In the genomic region with DNA sequence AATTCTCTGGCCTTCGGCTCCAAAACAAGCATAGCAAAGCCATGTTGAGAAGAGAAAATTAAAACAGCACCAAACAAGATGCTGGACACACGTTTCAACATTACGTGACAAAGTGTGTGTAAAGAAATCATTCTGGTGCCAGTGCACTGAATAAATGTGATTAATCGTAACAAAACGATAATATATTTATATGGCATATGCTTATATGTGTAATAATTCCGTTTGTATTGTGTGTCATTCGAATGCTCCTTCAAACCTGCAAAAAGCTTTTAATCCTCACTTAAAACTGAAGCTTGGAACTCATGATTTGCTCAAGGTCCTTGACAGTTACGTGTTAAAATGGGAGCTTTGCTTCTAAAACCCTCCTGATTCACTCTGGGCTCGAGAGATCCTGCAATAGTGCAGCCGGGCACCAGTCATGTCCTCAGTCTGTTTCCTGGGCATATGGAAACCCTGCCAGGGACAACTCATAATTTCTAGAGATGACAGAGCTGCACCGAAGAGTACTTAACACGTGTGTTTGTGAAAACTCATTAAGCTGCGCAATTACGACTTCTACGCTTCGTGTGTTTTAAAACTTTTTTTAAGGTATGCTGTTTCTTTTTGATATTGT, we compare ENCODE assay signal across 8 cellular contexts. TPM values are rescaled to one million over a fixed set of nuclear protein-coding genes. Genes with fewer than 3 reads are reported as not detected.
DNase-seq lines count a peak whose midpoint lies in the region; ATAC-seq, FAIRE-seq and TF ChIP-seq lines count a peak whose summit lies in the region.

No MANE protein-coding gene starts in this region.

- H3K4me2 ChIP-seq in HepG2 (ENCODE audit: low read depth, low read length) = peak overlapping the region; percentile 71

- intact Hi-C loops in HepG2 (cut with micrococcal nuclease; ENCODE audit: unreplicated experiment) (loop anchor here (1.0 to 5.0 kb wide), 2 partner anchors 137 to 157 kb away; no protein-coding TSS in a partner anchor), vagina (cut with DNase I) (no loop called here)

- H3K27ac Mint-ChIP-seq in stimulated activated naive CD8-positive, alpha-beta T cell treated with anti-CD3 and anti-CD28 coated beads, Interleukin-15, Interleukin-2, amounts not matched to agents 100 ng/mL and 50 ng/mL, for 24 hours = peak overlapping the region; percentile 67
- H3K27ac Mint-ChIP-seq in activated naive CD8-positive, alpha-beta T cell = peak overlapping the region; percentile 41

- DNase-seq in stimulated activated naive CD8-positive, alpha-beta T cell treated with anti-CD3 and anti-CD28 coated beads, Interleukin-15, Interleukin-2, amounts not matched to agents 100 U/mL and 50 U/mL, for 24 hours = no peak
- DNase-seq in HepG2 (ENCODE audit: low spot score) = no peak
- no peak for DNase-seq in vagina (ENCODE audit: extremely low spot score in 2 of 2)
- DNase-seq in ureter (ENCODE audit: low spot score) = no peak
- DNase-seq in midbrain (lab: John Stamatoyannopoulos, UW) = no peak
- no peak for DNase-seq in SK-N-DZ (ENCODE audit: low spot score)

- TF ChIP-seq CTCF in HepG2 (CRISPR knock-in tag; IDR thresholded peaks at IDR 0.05) (no peak), vagina (IDR thresholded peaks at IDR 0.05) (no peak)

- H3K36me3 Mint-ChIP-seq in stimulated activated naive CD8-positive, alpha-beta T cell treated with anti-CD3 and anti-CD28 coated beads, Interleukin-15, Interleukin-2, amounts not matched to agents 100 ng/mL and 50 ng/mL, for 24 hours (ENCODE audit: low read depth) = peaks cover 40% of the 10 kb centered on the region
- peaks cover 7% of the 10 kb centered on the region for H3K36me3 Mint-ChIP-seq in activated naive CD8-positive, alpha-beta T cell

- H3K27me3 Mint-ChIP-seq in stimulated activated naive CD8-positive, alpha-beta T cell treated with anti-CD3 and anti-CD28 coated beads, Interleukin-15, Interleukin-2, amounts not matched to agents 100 ng/mL and 50 ng/mL, for 24 hours = no peaks in the 10 kb centered on the region
- H3K27me3 Mint-ChIP-seq in activated naive CD8-positive, alpha-beta T cell = no peaks in the 10 kb centered on the region

- H2AFZ ChIP-seq in HepG2 (ENCODE audit: low read length) = no peak overlapping the region

- H3K4me3 Mint-ChIP-seq in stimulated activated naive CD8-positive, alpha-beta T cell treated with anti-CD3 and anti-CD28 coated beads, Interleukin-15, Interleukin-2, amounts not matched to agents 100 ng/mL and 50 ng/mL, for 24 hours = peak overlapping the region; percentile 95
- peak overlapping the region; percentile 99 for H3K4me3 Mint-ChIP-seq in activated naive CD8-positive, alpha-beta T cell

- ATAC-seq in stimulated activated naive CD8-positive, alpha-beta T cell treated with anti-CD3 and anti-CD28 coated beads, Interleukin-15, Interleukin-2, amounts not matched to agents 100 U/mL and 50 U/mL, for 24 hours = no peak
- no peak for ATAC-seq in HepG2

- H3K9me3 Mint-ChIP-seq in stimulated activated naive CD8-positive, alpha-beta T cell treated with anti-CD3 and anti-CD28 coated beads, Interleukin-15, Interleukin-2, amounts not matched to agents 100 ng/mL and 50 ng/mL, for 24 hours = no peaks in the 10 kb centered on the region
- H3K9me3 Mint-ChIP-seq in activated naive CD8-positive, alpha-beta T cell (ENCODE audit: low read depth) = no peaks in the 10 kb centered on the region

- CTCF ChIA-PET in HepG2 (lab: Yijun Ruan, JAX; ENCODE audit: low intra/inter-chr PET ratio, low total read pairs) = interaction anchor here (0.8 to 3.0 kb wide), 2 partner anchors 18 to 137 kb away, joined by 5 to 35 read pairs; no protein-coding TSS in a partner anchor

- H3K4me1 Mint-ChIP-seq in stimulated activated naive CD8-positive, alpha-beta T cell treated with anti-CD3 and anti-CD28 coated beads, Interleukin-15, Interleukin-2, amounts not matched to agents 100 ng/mL and 50 ng/mL, for 24 hours (ENCODE audit: low read depth) = peaks cover 42% of the 10 kb centered on the region
- peaks cover 43% of the 10 kb centered on the region for H3K4me1 Mint-ChIP-seq in activated naive CD8-positive, alpha-beta T cell (ENCODE audit: low read depth)

- TF ChIP-seq EP300 in HepG2 (IDR thresholded peaks at IDR 0.05; ENCODE audit: low read depth in 2 of 2, low read length in 2 of 2) (no peak), HepG2 (CRISPR knock-in tag; IDR thresholded peaks at IDR 0.05; ENCODE audit: borderline replicate concordance) (no peak)

- H3K9me3 ChIP-seq in HepG2 (ENCODE audit: low read length) = no peaks in the 10 kb centered on the region; the same call in 1 of the 2 replicates
- no peaks in the 10 kb centered on the region for H3K9me3 ChIP-seq in vagina

- H4K20me1 ChIP-seq in HepG2 (ENCODE audit: insufficient read depth, low read length) = peaks cover 12% of the 10 kb centered on the region; the same call in 1 of the 2 replicates

- in situ Hi-C loops in HepG2 (cut with HindIII; ENCODE audit: extremely low pct_ligation_motif_present, low pct_unique_long_range_greater_than_20kb) = loop anchor here (10.0 kb wide), 1 partner anchor 135 kb away; no protein-coding TSS in a partner anchor

- peak overlapping the region in 1 of 3 experiments; percentile 49; a peak in 2 of 6 replicates for H3K4me3 ChIP-seq in HepG2 (replicated peaks in 1 of 3; ENCODE audit: insufficient read depth in 1 of 3, low read depth in 2 of 3, low read length in 3 of 3)
- H3K4me3 ChIP-seq in vagina = peak overlapping the region; percentile 80 to 93

- no peak for TF ChIP-seq RAD21 in HepG2 (CRISPR knock-in tag; IDR thresholded peaks at IDR 0.05)

- H3K9ac ChIP-seq in HepG2 (ENCODE audit: insufficient read depth, low read depth, low read length) = peak overlapping the region; percentile 22

- WGBS in HepG2 (ENCODE audit: low lambda C conversion rate) = 67% methylated on average over 16 of the region's 16 CpGs

- H3K27me3 ChIP-seq in HepG2 (ENCODE audit: control insufficient read depth in 1 of 2, insufficient read depth in 2 of 2, low read length in 2 of 2) (no peaks in the 10 kb centered on the region; a peak in 1 of 5 replicates), vagina (no peaks in the 10 kb centered on the region)

- peaks cover 27% of the 10 kb centered on the region for H3K4me1 ChIP-seq in HepG2 (ENCODE audit: insufficient read depth, low read length)
- H3K4me1 ChIP-seq in vagina = peaks cover 69% of the 10 kb centered on the region

- TF ChIP-seq POLR2A in HepG2 (IDR thresholded peaks at IDR 0.05; ENCODE audit: insufficient read depth in 1 of 2, low read depth in 2 of 2, low read length in 2 of 2) (no peak), vagina (IDR thresholded peaks at IDR 0.05) (no peak)

- POLR2A ChIA-PET in HepG2 (lab: Yijun Ruan, JAX) = interaction anchor here (0.7 to 4.0 kb wide), 22 partner anchors 10 to 294 kb away, joined by 3 to 67 read pairs (median 4); a partner anchor contains a TSS

- H3K36me3 ChIP-seq in HepG2 (replicated peaks in 1 of 2; ENCODE audit: control insufficient read depth in 1 of 2, insufficient read depth in 2 of 2, low read length in 2 of 2) (peaks cover 14 to 17% of the 10 kb centered on the region in 2 experiments; a peak in 4 of 5 replicates), vagina (peaks cover 0 to 22% of the 10 kb centered on the region in 2 donors)

- H3K27ac ChIP-seq in HepG2 (ENCODE audit: extremely low read length, insufficient read depth, low read length) (no peak overlapping the region), vagina (no peak overlapping the region)

- peaks cover 41% of the 10 kb centered on the region for H3K79me2 ChIP-seq in HepG2 (ENCODE audit: insufficient read depth, low read length)

- BruUV-seq in HepG2 (replicated peaks; lab: Mats Ljungman, UMichigan) = no TSS peak

- FAIRE-seq in HepG2 (lab: Jason Lieb, UNC) = no peak

RNA-seq across cellular contexts. Expression of a gene that starts 0.7 kb away (rescaled TPM):
- 27.3 and 48.2 TPM in 2 replicates for total RNA-seq in HepG2 (2016; rRNA removed; fragmentation: Illumina TruSeq; extraction: Trizol)
- total RNA-seq in HepG2 (2016; cell fraction: cytosol; rRNA removed; fragmentation: Illumina TruSeq; extraction: Trizol; ENCODE audit: low read depth) = 42.8 and 43.6 TPM in 2 replicates
- 28.1 and 49.6 TPM in 2 replicates for total RNA-seq in HepG2 (2016; cell fraction: insoluble cytoplasmic fraction; rRNA removed; fragmentation: Illumina TruSeq; extraction: Trizol)
- 19.3 and 21.1 TPM in 2 replicates for total RNA-seq in HepG2 (2016; cell fraction: membrane; rRNA removed; fragmentation: Illumina TruSeq; extraction: Trizol)
- 58.1 and 60.2 TPM in 2 replicates for total RNA-seq in HepG2 (2016; cell fraction: nucleus; rRNA removed; fragmentation: Illumina TruSeq; extraction: Trizol)
- polyA plus RNA-seq in HepG2 (2011; rRNA removed) = 49.6 and 63.4 TPM in 2 replicates
- 25.4 and 26.0 TPM in 2 replicates for polyA plus RNA-seq in HepG2 (2011; cell fraction: cytosol; rRNA removed)
- 267 and 311 TPM in 2 replicates for polyA plus RNA-seq in HepG2 (2011; cell fraction: nucleus; rRNA removed)
- 54.1 and 55.4 TPM in 2 replicates for polyA plus RNA-seq in HepG2 (2012)
- polyA plus RNA-seq in HepG2 (2016; cell fraction: cytosol; fragmentation: Illumina TruSeq; extraction: Trizol; ENCODE audit: low read depth) = 3.5 and 4.1 TPM in 2 replicates
- polyA plus RNA-seq in HepG2 (2016; cell fraction: insoluble cytoplasmic fraction; fragmentation: Illumina TruSeq; extraction: Trizol; ENCODE audit: low read depth) = 25.4 and 30.1 TPM in 2 replicates
- polyA plus RNA-seq in HepG2 (2016; cell fraction: membrane; fragmentation: Illumina TruSeq; extraction: Trizol; ENCODE audit: low read depth) = 5.6 and 6.0 TPM in 2 replicates
- 142 and 146 TPM in 2 replicates for polyA plus RNA-seq in HepG2 (2016; cell fraction: nucleus; fragmentation: Illumina TruSeq; extraction: Trizol; ENCODE audit: insufficient read depth, low read depth)
- 57.8 and 104 TPM in 2 replicates for polyA minus RNA-seq in HepG2 (2011; rRNA and poly(A)+ RNA removed; ENCODE audit: low replicate concordance)
- 22.7 and 31.4 TPM in 2 replicates for polyA minus RNA-seq in HepG2 (2011; cell fraction: cytosol; rRNA and poly(A)+ RNA removed)
- 67.1 and 87.6 TPM in 2 replicates for polyA minus RNA-seq in HepG2 (2011; cell fraction: nucleus; rRNA and poly(A)+ RNA removed)
- 127 TPM for total RNA-seq in vagina
- 133 TPM for total RNA-seq in ureter
- 78.7 and 82.9 TPM in 2 replicates for polyA plus RNA-seq in SK-N-DZ (2014; cell fraction: cytosol; rRNA removed)
- polyA plus RNA-seq in SK-N-DZ (2014; cell fraction: nucleus; rRNA removed) = 390 and 410 TPM in 2 replicates

RNA-seq across cellular contexts. Expression of a gene that starts 30.2 kb away (rescaled TPM):
- total RNA-seq in HepG2 (2016; rRNA removed; fragmentation: Illumina TruSeq; extraction: Trizol) = 4.7 and 5.1 TPM in 2 replicates
- 1.7 TPM in 2 replicates for total RNA-seq in HepG2 (2016; cell fraction: cytosol; rRNA removed; fragmentation: Illumina TruSeq; extraction: Trizol; ENCODE audit: low read depth)
- total RNA-seq in HepG2 (2016; cell fraction: insoluble cytoplasmic fraction; rRNA removed; fragmentation: Illumina TruSeq; extraction: Trizol) = 4.4 and 4.5 TPM in 2 replicates
- total RNA-seq in HepG2 (2016; cell fraction: membrane; rRNA removed; fragmentation: Illumina TruSeq; extraction: Trizol) = 5.9 TPM in 2 replicates
- 4.9 and 5.5 TPM in 2 replicates for total RNA-seq in HepG2 (2016; cell fraction: nucleus; rRNA removed; fragmentation: Illumina TruSeq; extraction: Trizol)
- 4.8 and 6.3 TPM in 2 replicates for polyA plus RNA-seq in HepG2 (2011; rRNA removed)
- 3.3 and 4.8 TPM in 2 replicates for polyA plus RNA-seq in HepG2 (2011; cell fraction: cytosol; rRNA removed)
- 17.3 and 17.8 TPM in 2 replicates for polyA plus RNA-seq in HepG2 (2011; cell fraction: nucleus; rRNA removed)
- polyA plus RNA-seq in HepG2 (2012) = 7.0 and 7.1 TPM in 2 replicates
- polyA plus RNA-seq in HepG2 (2016; cell fraction: cytosol; fragmentation: Illumina TruSeq; extraction: Trizol; ENCODE audit: low read depth) = 3.1 and 3.8 TPM in 2 replicates
- 11.7 and 16.9 TPM in 2 replicates for polyA plus RNA-seq in HepG2 (2016; cell fraction: insoluble cytoplasmic fraction; fragmentation: Illumina TruSeq; extraction: Trizol; ENCODE audit: low read depth)
- 9.4 and 11.9 TPM in 2 replicates for polyA plus RNA-seq in HepG2 (2016; cell fraction: membrane; fragmentation: Illumina TruSeq; extraction: Trizol; ENCODE audit: low read depth)
- polyA plus RNA-seq in HepG2 (2016; cell fraction: nucleus; fragmentation: Illumina TruSeq; extraction: Trizol; ENCODE audit: insufficient read depth, low read depth) = 23.3 and 23.4 TPM in 2 replicates
- 5.2 and 6.7 TPM in 2 replicates for polyA minus RNA-seq in HepG2 (2011; rRNA and poly(A)+ RNA removed; ENCODE audit: low replicate concordance)
- 4.1 and 4.7 TPM in 2 replicates for polyA minus RNA-seq in HepG2 (2011; cell fraction: cytosol; rRNA and poly(A)+ RNA removed)
- polyA minus RNA-seq in HepG2 (2011; cell fraction: nucleus; rRNA and poly(A)+ RNA removed) = 7.0 and 7.5 TPM in 2 replicates
- 44.4 TPM for total RNA-seq in vagina
- 42.3 TPM for total RNA-seq in ureter
- polyA plus RNA-seq in SK-N-DZ (2014; cell fraction: cytosol; rRNA removed) = 26.1 and 26.6 TPM in 2 replicates
- 16.0 and 21.9 TPM in 2 replicates for polyA plus RNA-seq in SK-N-DZ (2014; cell fraction: nucleus; rRNA removed)

RNA-seq across cellular contexts. Expression of a gene that starts 39.9 kb away (rescaled TPM):
- total RNA-seq in HepG2 (2016; rRNA removed; fragmentation: Illumina TruSeq; extraction: Trizol) (21.2 and 22.1 TPM in 2 replicates), vagina (27.7 TPM), ureter (69.7 TPM)
- 3.7 and 3.8 TPM in 2 replicates for total RNA-seq in HepG2 (2016; cell fraction: cytosol; rRNA removed; fragmentation: Illumina TruSeq; extraction: Trizol; ENCODE audit: low read depth)
- 20.2 and 21.5 TPM in 2 replicates for total RNA-seq in HepG2 (2016; cell fraction: insoluble cytoplasmic fraction; rRNA removed; fragmentation: Illumina TruSeq; extraction: Trizol)
- 9.1 and 9.4 TPM in 2 replicates for total RNA-seq in HepG2 (2016; cell fraction: membrane; rRNA removed; fragmentation: Illumina TruSeq; extraction: Trizol)
- total RNA-seq in HepG2 (2016; cell fraction: nucleus; rRNA removed; fragmentation: Illumina TruSeq; extraction: Trizol) = 17.0 and 19.9 TPM in 2 replicates
- 15.2 and 15.9 TPM in 2 replicates for polyA plus RNA-seq in HepG2 (2011; rRNA removed)
- 9.5 and 11.1 TPM in 2 replicates for polyA plus RNA-seq in HepG2 (2011; cell fraction: cytosol; rRNA removed)
- polyA plus RNA-seq in HepG2 (2011; cell fraction: nucleus; rRNA removed) = 35.3 and 39.7 TPM in 2 replicates
- polyA plus RNA-seq in HepG2 (2012) = 11.5 and 13.0 TPM in 2 replicates
- 1.6 TPM in 2 replicates for polyA plus RNA-seq in HepG2 (2016; cell fraction: cytosol; fragmentation: Illumina TruSeq; extraction: Trizol; ENCODE audit: low read depth)
- polyA plus RNA-seq in HepG2 (2016; cell fraction: insoluble cytoplasmic fraction; fragmentation: Illumina TruSeq; extraction: Trizol; ENCODE audit: low read depth) = 17.4 and 18.4 TPM in 2 replicates
- 3.7 and 4.6 TPM in 2 replicates for polyA plus RNA-seq in HepG2 (2016; cell fraction: membrane; fragmentation: Illumina TruSeq; extraction: Trizol; ENCODE audit: low read depth)
- polyA plus RNA-seq in HepG2 (2016; cell fraction: nucleus; fragmentation: Illumina TruSeq; extraction: Trizol; ENCODE audit: insufficient read depth, low read depth) = 47.6 and 49.0 TPM in 2 replicates
- polyA minus RNA-seq in HepG2 (2011; rRNA and poly(A)+ RNA removed; ENCODE audit: low replicate concordance) = 13.4 and 15.5 TPM in 2 replicates
- polyA minus RNA-seq in HepG2 (2011; cell fraction: cytosol; rRNA and poly(A)+ RNA removed) = 8.0 and 10.5 TPM in 2 replicates
- polyA minus RNA-seq in HepG2 (2011; cell fraction: nucleus; rRNA and poly(A)+ RNA removed) = 10.9 and 13.4 TPM in 2 replicates
- polyA plus RNA-seq in SK-N-DZ (2014; cell fraction: cytosol; rRNA removed) = 15.9 and 16.5 TPM in 2 replicates
- 18.6 and 35.4 TPM in 2 replicates for polyA plus RNA-seq in SK-N-DZ (2014; cell fraction: nucleus; rRNA removed)

RNA-seq across cellular contexts. Expression of a gene that starts 44.8 kb away (rescaled TPM):
- total RNA-seq in HepG2 (2016; rRNA removed; fragmentation: Illumina TruSeq; extraction: Trizol) (not detected in 2 replicates), vagina (7.9 TPM), ureter (3.9 TPM)
- total RNA-seq in HepG2 (2016; cell fraction: cytosol; rRNA removed; fragmentation: Illumina TruSeq; extraction: Trizol; ENCODE audit: low read depth) = not detected in 2 replicates
- total RNA-seq in HepG2 (2016; cell fraction: insoluble cytoplasmic fraction; rRNA removed; fragmentation: Illumina TruSeq; extraction: Trizol) = not detected in 2 replicates
- not detected in 2 replicates for total RNA-seq in HepG2 (2016; cell fraction: membrane; rRNA removed; fragmentation: Illumina TruSeq; extraction: Trizol)
- total RNA-seq in HepG2 (2016; cell fraction: nucleus; rRNA removed; fragmentation: Illumina TruSeq; extraction: Trizol) = not detected in 2 replicates
- not detected in 2 replicates for polyA plus RNA-seq in HepG2 (2011; rRNA removed)
- polyA plus RNA-seq in HepG2 (2011; cell fraction: cytosol; rRNA removed) = 0.01 TPM in 1 of 2 replicates, not detected in the other
- polyA plus RNA-seq in HepG2 (2011; cell fraction: nucleus; rRNA removed) = 0.09 TPM in 1 of 2 replicates, not detected in the other
- polyA plus RNA-seq in HepG2 (2012) = not detected in 2 replicates
- polyA plus RNA-seq in HepG2 (2016; cell fraction: cytosol; fragmentation: Illumina TruSeq; extraction: Trizol; ENCODE audit: low read depth) = not detected in 2 replicates
- polyA plus RNA-seq in HepG2 (2016; cell fraction: insoluble cytoplasmic fraction; fragmentation: Illumina TruSeq; extraction: Trizol; ENCODE audit: low read depth) = not detected in 2 replicates
- not detected in 2 replicates for polyA plus RNA-seq in HepG2 (2016; cell fraction: membrane; fragmentation: Illumina TruSeq; extraction: Trizol; ENCODE audit: low read depth)
- polyA plus RNA-seq in HepG2 (2016; cell fraction: nucleus; fragmentation: Illumina TruSeq; extraction: Trizol; ENCODE audit: insufficient read depth, low read depth) = not detected in 2 replicates
- polyA minus RNA-seq in HepG2 (2011; rRNA and poly(A)+ RNA removed; ENCODE audit: low replicate concordance) = not detected in 2 replicates
- not detected in 2 replicates for polyA minus RNA-seq in HepG2 (2011; cell fraction: cytosol; rRNA and poly(A)+ RNA removed)
- not detected in 2 replicates for polyA minus RNA-seq in HepG2 (2011; cell fraction: nucleus; rRNA and poly(A)+ RNA removed)
- polyA plus RNA-seq in SK-N-DZ (2014; cell fraction: cytosol; rRNA removed) = not detected in 2 replicates
- 0.03 TPM in 1 of 2 replicates, not detected in the other for polyA plus RNA-seq in SK-N-DZ (2014; cell fraction: nucleus; rRNA removed)

RNA-seq across cellular contexts. Expression of a gene that starts 59.8 kb away (rescaled TPM):
- total RNA-seq in HepG2 (2016; rRNA removed; fragmentation: Illumina TruSeq; extraction: Trizol) = 0.49 and 1.0 TPM in 2 replicates
- 0.10 and 0.53 TPM in 2 replicates for total RNA-seq in HepG2 (2016; cell fraction: cytosol; rRNA removed; fragmentation: Illumina TruSeq; extraction: Trizol; ENCODE audit: low read depth)
- 0.46 and 1.3 TPM in 2 replicates for total RNA-seq in HepG2 (2016; cell fraction: insoluble cytoplasmic fraction; rRNA removed; fragmentation: Illumina TruSeq; extraction: Trizol)
- total RNA-seq in HepG2 (2016; cell fraction: membrane; rRNA removed; fragmentation: Illumina TruSeq; extraction: Trizol) = 0.17 and 0.49 TPM in 2 replicates
- 0.94 and 1.4 TPM in 2 replicates for total RNA-seq in HepG2 (2016; cell fraction: nucleus; rRNA removed; fragmentation: Illumina TruSeq; extraction: Trizol)
- polyA plus RNA-seq in HepG2 (2011; rRNA removed) = 0.04 and 0.35 TPM in 2 replicates
- 0.08 and 0.22 TPM in 2 replicates for polyA plus RNA-seq in HepG2 (2011; cell fraction: cytosol; rRNA removed)
- 0.27 and 0.69 TPM in 2 replicates for polyA plus RNA-seq in HepG2 (2011; cell fraction: nucleus; rRNA removed)
- 0.11 and 1.1 TPM in 2 replicates for polyA plus RNA-seq in HepG2 (2012)
- polyA plus RNA-seq in HepG2 (2016; cell fraction: cytosol; fragmentation: Illumina TruSeq; extraction: Trizol; ENCODE audit: low read depth) = 0.11 and 0.19 TPM in 2 replicates
- polyA plus RNA-seq in HepG2 (2016; cell fraction: insoluble cytoplasmic fraction; fragmentation: Illumina TruSeq; extraction: Trizol; ENCODE audit: low read depth) = 0.35 and 0.38 TPM in 2 replicates
- 0.22 and 0.28 TPM in 2 replicates for polyA plus RNA-seq in HepG2 (2016; cell fraction: membrane; fragmentation: Illumina TruSeq; extraction: Trizol; ENCODE audit: low read depth)
- 0.79 and 2.3 TPM in 2 replicates for polyA plus RNA-seq in HepG2 (2016; cell fraction: nucleus; fragmentation: Illumina TruSeq; extraction: Trizol; ENCODE audit: insufficient read depth, low read depth)
- polyA minus RNA-seq in HepG2 (2011; rRNA and poly(A)+ RNA removed; ENCODE audit: low replicate concordance) = 0.07 and 0.34 TPM in 2 replicates
- polyA minus RNA-seq in HepG2 (2011; cell fraction: cytosol; rRNA and poly(A)+ RNA removed) = 0.20 TPM in 1 of 2 replicates, not detected in the other
- polyA minus RNA-seq in HepG2 (2011; cell fraction: nucleus; rRNA and poly(A)+ RNA removed) = 1.0 TPM in 1 of 2 replicates, not detected in the other
- not detected for total RNA-seq in vagina
- 0.34 TPM for total RNA-seq in ureter
- polyA plus RNA-seq in SK-N-DZ (2014; cell fraction: cytosol; rRNA removed) = not detected in 2 replicates
- polyA plus RNA-seq in SK-N-DZ (2014; cell fraction: nucleus; rRNA removed) = not detected in 2 replicates
